Comparison of ENCODE assay signal across 8 cellular contexts in the genomic region with DNA sequence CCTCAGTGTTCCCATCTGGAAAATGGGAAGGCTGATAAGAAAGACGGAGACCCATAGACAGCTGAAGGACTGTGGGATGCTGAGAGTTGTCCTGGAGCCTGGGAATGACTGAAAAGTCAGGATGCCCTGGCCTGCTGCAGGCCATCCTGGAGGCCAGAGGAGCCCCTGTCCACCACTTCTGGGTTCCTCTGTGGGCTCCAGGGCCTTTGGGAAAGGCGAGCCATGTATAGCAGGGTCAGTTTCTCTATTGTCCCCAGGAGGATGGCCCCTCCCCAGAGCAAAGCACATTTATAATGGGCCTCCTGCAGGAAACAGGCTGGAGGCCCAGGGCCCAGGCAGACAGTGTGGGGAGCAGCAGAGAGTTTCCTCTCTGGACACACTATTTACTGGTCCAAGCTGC.
"Had no signal": no experiment of that assay in that cellular context is flagged by ENCODE, and none has a peak within 500 bp of the region (broad histone marks: within the 10 kb centered on the region; RNA-seq: fewer than 3 reads in every experiment).

No MANE protein-coding gene starts in this region.

- DNase-seq: H9, HCEC 1CT, KG1 had no signal

- H3K9me3 Mint-ChIP-seq: GM23338, H9, IgD-negative memory B cell had no signal

- H3K27ac Mint-ChIP-seq: GM23338, H9, IgD-negative memory B cell had no signal

- H3K4me2 ChIP-seq: GM23338 had no signal

- H3K4me3 Mint-ChIP-seq: GM23338, H9, IgD-negative memory B cell had no signal

- H3K4me1 Mint-ChIP-seq: IgD-negative memory B cell had no signal

- H3K4me3 ChIP-seq: GM23338 had no signal

- H3K36me3 Mint-ChIP-seq: IgD-negative memory B cell had no signal

- ATAC-seq: GM23338 had no signal

- H2AFZ ChIP-seq: GM23338 had no signal

- FAIRE-seq: H1, H54, HTR-8/SVneo had no signal
